30 cellular contexts compared by ENCODE assay signal in the genomic region with DNA sequence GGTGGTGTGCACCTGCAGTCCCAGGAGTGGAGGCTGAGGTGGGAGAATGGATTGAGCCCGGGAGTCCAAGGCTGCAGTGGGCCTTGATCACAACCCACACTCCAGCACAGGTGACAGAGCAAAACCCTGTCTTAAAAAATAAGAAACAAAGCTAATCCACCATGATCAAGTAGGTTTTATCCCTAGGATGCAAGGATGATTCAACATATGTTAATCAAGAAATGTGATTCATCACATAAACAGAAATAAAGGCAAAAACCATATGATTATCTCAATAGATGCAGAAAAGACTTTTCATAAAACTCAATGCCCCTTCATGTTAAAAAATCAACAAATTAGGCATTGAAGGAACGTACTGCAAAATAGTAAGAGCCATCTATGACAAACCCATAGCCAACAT. TPM values are rescaled to one million over a fixed set of nuclear protein-coding genes. Genes with fewer than 3 reads are reported as not detected.
"Had no signal": no experiment of that assay in that cellular context is flagged by ENCODE, and none has a peak within 500 bp of the region (broad histone marks: within the 10 kb centered on the region; RNA-seq: fewer than 3 reads in every experiment).

No MANE protein-coding gene starts in this region.

- H3K4me3 ChIP-seq: esophagus muscularis mucosa, heart right ventricle, lower lobe of right lung, ovary, psoas muscle, sigmoid colon, skin epidermis, spleen, suprapubic skin, transverse colon, upper lobe of right lung, uterus had no signal

- H3K36me3 ChIP-seq: esophagus muscularis mucosa, heart right ventricle, lower lobe of right lung, ovary, sigmoid colon, spleen, suprapubic skin, transverse colon, upper lobe of right lung, uterus had no signal

- H3K9me3 ChIP-seq: esophagus muscularis mucosa, heart right ventricle, lower lobe of right lung, ovary, psoas muscle, sigmoid colon, spleen, suprapubic skin, transverse colon, upper lobe of right lung, uterus had no signal

- H3K9me3 Mint-ChIP-seq: stimulated activated naive CD8-positive, alpha-beta T cell treated with anti-CD3 and anti-CD28 coated beads, Interleukin-15, amount 100 ng/mL, for 72 hours had no signal

- DNase-seq: effector CD8-positive, alpha-beta T cell; foreskin melanocyte; glutamatergic neuron; heart right ventricle; hippocampal formation; immature natural killer cell; islet precursor cell; kidney glomerular epithelial cell; left ventricle myocardium superior; lower lobe of right lung; naive thymus-derived CD8-positive, alpha-beta T cell; nephron progenitor cell; nucleus accumbens; ovary; posterior cingulate gyrus; psoas muscle; right cardiac atrium; sigmoid colon; spleen; stimulated activated CD4-positive, alpha-beta T cell treated with anti-CD3 and anti-CD28 coated beads, Interleukin-4, amount 100 ng/mL, for 4 hours; stimulated activated naive CD4-positive, alpha-beta T cell; stimulated activated naive CD8-positive, alpha-beta T cell treated with anti-CD3 and anti-CD28 coated beads, Interleukin-15, amount 100 ng/mL, for 72 hours; transverse colon; upper lobe of right lung; uterus had no signal

- H3K27me3 ChIP-seq: esophagus muscularis mucosa, heart right ventricle, ovary, sigmoid colon, spleen, suprapubic skin, transverse colon, upper lobe of right lung, uterus had no signal

- H3K4me3 Mint-ChIP-seq: immature natural killer cell; naive thymus-derived CD8-positive, alpha-beta T cell; nephron progenitor cell; stimulated activated naive CD8-positive, alpha-beta T cell treated with anti-CD3 and anti-CD28 coated beads, Interleukin-15, amount 100 ng/mL, for 72 hours had no signal

- H3K27ac Mint-ChIP-seq: immature natural killer cell; naive thymus-derived CD8-positive, alpha-beta T cell; stimulated activated naive CD8-positive, alpha-beta T cell treated with anti-CD3 and anti-CD28 coated beads, Interleukin-15, amount 100 ng/mL, for 72 hours had no signal

- ATAC-seq: heart right ventricle; left ventricle myocardium superior; lower lobe of right lung; naive thymus-derived CD8-positive, alpha-beta T cell; psoas muscle; right cardiac atrium; stimulated activated naive CD8-positive, alpha-beta T cell treated with anti-CD3 and anti-CD28 coated beads, Interleukin-15, amount 100 ng/mL, for 72 hours; upper lobe of right lung had no signal

- H3K4me1 Mint-ChIP-seq: immature natural killer cell; naive thymus-derived CD8-positive, alpha-beta T cell; stimulated activated naive CD8-positive, alpha-beta T cell treated with anti-CD3 and anti-CD28 coated beads, Interleukin-15, amount 100 ng/mL, for 72 hours had no signal

- H3K36me3 Mint-ChIP-seq: immature natural killer cell; naive thymus-derived CD8-positive, alpha-beta T cell had no signal

- H3K4me1 ChIP-seq: esophagus muscularis mucosa, lower lobe of right lung, psoas muscle, spleen, suprapubic skin, transverse colon, upper lobe of right lung, uterus had no signal

- FAIRE-seq: colon, endothelial cell of umbilical vein had no signal

RNA-seq across cellular contexts. Expression of a gene that starts 58.1 kb away (rescaled TPM):
- total RNA-seq: endothelial cell of umbilical vein; naive thymus-derived CD8-positive, alpha-beta T cell had no signal
